ENCODE assay signal across 18 cellular contexts in the genomic region with DNA sequence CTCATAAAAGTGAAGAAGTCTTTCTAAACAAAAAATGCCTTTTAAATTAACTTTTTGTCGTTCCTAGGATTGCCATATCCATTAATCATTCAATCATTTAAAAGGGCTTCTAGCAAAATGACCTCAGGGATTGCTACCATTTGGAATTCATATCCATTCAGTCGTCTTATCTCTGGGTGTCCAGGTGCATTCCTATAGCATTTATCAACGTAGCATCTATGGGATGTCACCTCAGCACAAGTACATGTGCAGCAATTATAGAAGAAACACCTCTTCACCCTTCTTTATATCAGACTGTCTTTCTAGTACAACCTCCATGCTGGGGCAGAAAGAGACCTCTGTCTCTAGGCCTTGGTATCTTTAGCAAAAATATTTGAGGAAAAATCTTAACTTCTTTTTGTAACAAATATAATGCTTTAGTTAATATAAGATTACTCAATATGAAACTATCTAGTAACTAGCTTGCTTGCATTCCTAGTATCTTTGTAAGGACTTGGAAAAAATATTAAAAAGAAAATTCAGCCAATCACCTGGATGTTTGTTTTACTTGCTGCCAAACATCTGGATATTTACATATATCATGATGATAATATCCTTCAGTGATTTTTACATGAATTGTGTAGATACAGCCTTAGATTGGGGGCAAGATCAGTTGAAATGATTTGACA.
DNase-seq lines count a peak whose midpoint lies in the region; ATAC-seq, FAIRE-seq and TF ChIP-seq lines count a peak whose summit lies in the region.
"Had no signal": no experiment of that assay in that cellular context is flagged by ENCODE, and none has a peak within 500 bp of the region (broad histone marks: within the 10 kb centered on the region; RNA-seq: fewer than 3 reads in every experiment).

No MANE protein-coding gene starts in this region.

- H4K20me1 ChIP-seq in BLaER1 treated with 17β-estradiol and CSF1 and Interleukin-3, amounts not matched to agents 10 nM and 100 nM, result no peaks in the 10 kb centered on the region
- no peaks in the 10 kb centered on the region for H4K20me1 ChIP-seq in IMR-90 (ENCODE audit: insufficient read depth, low read length)
- no peaks in the 10 kb centered on the region for H4K20me1 ChIP-seq in endothelial cell of umbilical vein (replicated peaks; ENCODE audit: control insufficient read depth, extremely low read depth, insufficient read depth, low read length)

- no peaks in the 10 kb centered on the region for H3K27me3 ChIP-seq in BLaER1 treated with 17β-estradiol and CSF1 and Interleukin-3, amounts not matched to agents 10 nM and 100 nM
- H3K27me3 ChIP-seq in IMR-90 (ENCODE audit: control insufficient read depth, insufficient read depth, low read length), result no peaks in the 10 kb centered on the region
- H3K27me3 ChIP-seq in endothelial cell of umbilical vein (ENCODE audit: control insufficient read depth in 2 of 2, insufficient read depth in 2 of 2, low read length in 2 of 2), result no peaks in the 10 kb centered on the region
- H3K27me3 ChIP-seq in neuronal stem cell (ENCODE audit: control insufficient read depth in 3 of 3, insufficient read depth in 3 of 3, low read depth in 1 of 3, low read length in 3 of 3), result no peaks in the 10 kb centered on the region
- no peaks in the 10 kb centered on the region for H3K27me3 ChIP-seq in CD8-positive, alpha-beta memory T cell (ENCODE audit: insufficient read depth, low read length, poor library complexity, severe bottlenecking)
- H3K27me3 ChIP-seq: BE2C had no signal

- peak overlapping the region in 6 of 11 experiments; percentile 11 to 48 (median 40); a peak in 9 of 22 replicates for H3K4me2 ChIP-seq in BLaER1 treated with 17β-estradiol and CSF1 and Interleukin-3, amounts not matched to agents 10 nM and 100 nM
- H3K4me2 ChIP-seq in IMR-90 (ENCODE audit: low read depth, low read length), result no peak overlapping the region
- H3K4me2 ChIP-seq in endothelial cell of umbilical vein (ENCODE audit: insufficient read depth, low read length), result no peak overlapping the region
- H3K4me2 ChIP-seq in neuronal stem cell (ENCODE audit: insufficient read depth, low read length, poor library complexity, severe bottlenecking), result no peak overlapping the region

- H3K23ac ChIP-seq in IMR-90 (ENCODE audit: low read depth, low read length), result no peak overlapping the region
- H3K23ac ChIP-seq in neuronal stem cell (ENCODE audit: low read depth, low read length, poor library complexity), result no peak overlapping the region

- H3K79me2 ChIP-seq in endothelial cell of umbilical vein (ENCODE audit: control insufficient read depth, insufficient read depth, low read length), result no peaks in the 10 kb centered on the region

- H4K91ac ChIP-seq in IMR-90 (ENCODE audit: insufficient read depth, low read depth, low read length), result no peak overlapping the region
- no peak overlapping the region for H4K91ac ChIP-seq in neuronal stem cell (ENCODE audit: low read depth, low read length, poor library complexity)

- H3K36me3 Mint-ChIP-seq in CD8-positive, alpha-beta memory T cell, result no peaks in the 10 kb centered on the region
- no peaks in the 10 kb centered on the region for H3K36me3 Mint-ChIP-seq in chondrocyte (ENCODE audit: low read depth)
- H3K36me3 Mint-ChIP-seq: IgD-negative memory B cell had no signal

- H3K79me1 ChIP-seq in IMR-90 (ENCODE audit: low read depth in 1 of 2, low read length in 2 of 2), result no peaks in the 10 kb centered on the region
- H3K79me1 ChIP-seq in neuronal stem cell (ENCODE audit: low read depth, low read length), result no peaks in the 10 kb centered on the region

- H3K14ac ChIP-seq in IMR-90 (replicated peaks; ENCODE audit: low read depth, low read length) (no peak overlapping the region), neuronal stem cell (ENCODE audit: low read length) (no peak overlapping the region)

- BruUV-seq in IMR-90 (replicated peaks; lab: Mats Ljungman, UMichigan) (no TSS peak), endothelial cell of umbilical vein (replicated peaks; lab: Mats Ljungman, UMichigan) (no TSS peak)

- TF ChIP-seq RAD21 in IMR-90 (IDR thresholded peaks at IDR 0.05; ENCODE audit: low read length), result no peak

- peaks cover 0 to 3% (median 2%) of the 10 kb centered on the region in 5 donors for H3K9me3 Mint-ChIP-seq in CD8-positive, alpha-beta memory T cell
- H3K9me3 Mint-ChIP-seq in chondrocyte (ENCODE audit: low read depth), result no peaks in the 10 kb centered on the region
- H3K9me3 Mint-ChIP-seq: H9 had no signal

- no peak overlapping the region for H2BK12ac ChIP-seq in neuronal stem cell (ENCODE audit: low read length)

- TF ChIP-seq CTCF in IMR-90 (conservative IDR thresholded peaks at IDR 0.05; ENCODE audit: low read depth, low read length) (no peak), endothelial cell of umbilical vein (IDR thresholded peaks at IDR 0.05; ENCODE audit: extremely low read depth in 1 of 2, insufficient read depth in 1 of 2, low read depth in 1 of 2, low read length in 2 of 2) (no peak), chondrocyte (IDR thresholded peaks at IDR 0.05) (no peak)

- no peaks in the 10 kb centered on the region for H3K36me3 ChIP-seq in BLaER1 treated with 17β-estradiol and CSF1 and Interleukin-3, amounts not matched to agents 10 nM and 100 nM
- H3K36me3 ChIP-seq in IMR-90 (ENCODE audit: control insufficient read depth, insufficient read depth, low read length) (no peaks in the 10 kb centered on the region), endothelial cell of umbilical vein (ENCODE audit: control insufficient read depth in 2 of 2, extremely low read depth in 1 of 2, insufficient read depth in 2 of 2, low read length in 2 of 2) (no peaks in the 10 kb centered on the region), neuronal stem cell (replicated peaks in 1 of 2; ENCODE audit: control insufficient read depth in 2 of 2, insufficient read depth in 2 of 2, low read length in 2 of 2) (no peaks in the 10 kb centered on the region)
- H3K36me3 ChIP-seq in CD8-positive, alpha-beta memory T cell (ENCODE audit: insufficient read depth, low read length), result no peaks in the 10 kb centered on the region
- H3K36me3 ChIP-seq: BE2C had no signal

- no peak overlapping the region for H3K9ac ChIP-seq in BLaER1 treated with 17β-estradiol and CSF1 and Interleukin-3, amounts not matched to agents 10 nM and 100 nM
- H3K9ac ChIP-seq in IMR-90 (ENCODE audit: low read depth, low read length), result no peak overlapping the region
- no peak overlapping the region for H3K9ac ChIP-seq in endothelial cell of umbilical vein (replicated peaks; ENCODE audit: extremely low read depth, insufficient read depth, low read length)
- no peak overlapping the region for H3K9ac ChIP-seq in neuronal stem cell (ENCODE audit: low read depth, low read length, poor library complexity)

- H4K8ac ChIP-seq in IMR-90 (ENCODE audit: low read depth in 2 of 2, low read length in 2 of 2) (no peak overlapping the region; a peak in 1 of 4 replicates), neuronal stem cell (ENCODE audit: low read depth, low read length) (no peak overlapping the region)

- no peak overlapping the region for H3K27ac Mint-ChIP-seq in CD8-positive, alpha-beta memory T cell
- no peak overlapping the region for H3K27ac Mint-ChIP-seq in chondrocyte (ENCODE audit: unreplicated experiment)
- H3K27ac Mint-ChIP-seq: H9, IgD-negative memory B cell had no signal

- no peak overlapping the region for H2BK20ac ChIP-seq in IMR-90 (ENCODE audit: low read depth, low read length)

- H4K5ac ChIP-seq in IMR-90 (ENCODE audit: low read depth, low read length), result no peak overlapping the region; the same call in 1 of the 2 replicates

- H2BK5ac ChIP-seq in IMR-90 (ENCODE audit: low read depth, low read length, poor library complexity, severe bottlenecking) (peak overlapping the region; percentile 36), neuronal stem cell (ENCODE audit: low read length) (no peak overlapping the region)

- dilution Hi-C loops in IMR-90 (cut with HindIII; ENCODE audit: low sequenced_read_pairs, unreplicated experiment) (no loop called here), endothelial cell of umbilical vein (cut with MboI; ENCODE audit: extremely low pct_ligation_motif_present, low sequenced_read_pairs) (no loop called here)

- WGBS in IMR-90 (ENCODE audit: extremely low coverage in 2 of 2, insufficient read length in 1 of 2), 2 experiments, result no CpG with 5 or more reads among the region's 3 CpGs
- WGBS in neuronal stem cell (ENCODE audit: extremely low coverage in 2 of 2, insufficient read length in 2 of 2, insufficient replicate concordance in 1 of 2), 2 donors, result no CpG with 5 or more reads among the region's 3 CpGs

- no peak overlapping the region for H2BK15ac ChIP-seq in IMR-90 (ENCODE audit: low read depth, low read length)
- no peak overlapping the region for H2BK15ac ChIP-seq in neuronal stem cell (ENCODE audit: low read length)

- DNase-seq in IMR-90, result peak; percentile 42
- DNase-seq in endothelial cell of umbilical vein (ENCODE audit: low read depth, low spot score), result peak; percentile 15
- no peak for DNase-seq in neuronal stem cell (ENCODE audit: low spot score)
- DNase-seq in CD8-positive, alpha-beta memory T cell, result no peak
- no peak for DNase-seq in activated naive CD4-positive, alpha-beta T cell treated with anti-CD3 and anti-CD28 coated beads, Interleukin-2, amount 50 U/mL, for 16 hours
- DNase-seq in chondrocyte (ENCODE audit: low spot score), result no peak
- no peak for DNase-seq in NCI-H1105 (lab: John Stamatoyannopoulos, UW)
- DNase-seq: ACHN, DMS153, EL, H9, NCI-H1436, NCI-H2107, NCI-H774 had no signal

- in situ Hi-C loops in IMR-90 (cut with MboI; ENCODE audit: low sequenced_read_pairs), result no loop called here

- H3K4ac ChIP-seq in IMR-90 (ENCODE audit: low read depth, low read length) (no peak overlapping the region), neuronal stem cell (ENCODE audit: low read length) (no peak overlapping the region)

- H3K4me1 Mint-ChIP-seq in CD8-positive, alpha-beta memory T cell, result no peaks in the 10 kb centered on the region
- H3K4me1 Mint-ChIP-seq in chondrocyte (ENCODE audit: low read depth), result peaks cover 38% of the 10 kb centered on the region
- H3K4me1 Mint-ChIP-seq: IgD-negative memory B cell had no signal

- no peak overlapping the region for H3K56ac ChIP-seq in IMR-90 (ENCODE audit: extremely low read depth, insufficient read depth, low read length)

- CTCF ChIA-PET in IMR-90 (lab: Yijun Ruan, JAX) (interaction anchor here (0.5 to 1.7 kb wide), 2 partner anchors 9 to 246 kb away, joined by 5 to 6 read pairs; no protein-coding TSS in a partner anchor), endothelial cell of umbilical vein (lab: Charles Lee) (interaction anchor here (1.3 kb wide), 1 partner anchor 84 kb away, joined by 4 read pairs; no protein-coding TSS in a partner anchor)
- CTCF ChIA-PET in CD8-positive, alpha-beta memory T cell (lab: Charles Lee), result no interaction called here

- no peak overlapping the region for H3K27ac ChIP-seq in BLaER1 treated with 17β-estradiol and CSF1 and Interleukin-3, amounts not matched to agents 10 nM and 100 nM
- H3K27ac ChIP-seq in IMR-90 (ENCODE audit: insufficient read depth, low read length) (no peak overlapping the region), endothelial cell of umbilical vein (ENCODE audit: insufficient read depth, low read depth, low read length) (peak overlapping the region; percentile 39), neuronal stem cell (replicated peaks; ENCODE audit: low read length) (no peak overlapping the region)
- no peak overlapping the region for H3K27ac ChIP-seq in CD8-positive, alpha-beta memory T cell (ENCODE audit: low read depth, low read length)

- no peaks in the 10 kb centered on the region for H3K27me3 Mint-ChIP-seq in CD8-positive, alpha-beta memory T cell
- no peaks in the 10 kb centered on the region for H3K27me3 Mint-ChIP-seq in chondrocyte (ENCODE audit: low read depth)
- H3K27me3 Mint-ChIP-seq: IgD-negative memory B cell had no signal

- no peak overlapping the region for H2AFZ ChIP-seq in IMR-90 (replicated peaks; ENCODE audit: low read length, poor library complexity)
- no peak overlapping the region for H2AFZ ChIP-seq in endothelial cell of umbilical vein (ENCODE audit: low read depth, low read length)
- H2AFZ ChIP-seq in neuronal stem cell (ENCODE audit: low read length), result peak overlapping the region; percentile 65

- H3K9me1 ChIP-seq in IMR-90 (ENCODE audit: insufficient read depth, low read length), result no peaks in the 10 kb centered on the region
- H3K9me1 ChIP-seq in endothelial cell of umbilical vein (replicated peaks; ENCODE audit: control insufficient read depth, extremely low read depth, insufficient read depth, low read length), result no peaks in the 10 kb centered on the region

- no peak overlapping the region for H3K4me3 ChIP-seq in BLaER1 treated with 17β-estradiol and CSF1 and Interleukin-3, amounts not matched to agents 10 nM and 100 nM
- H3K4me3 ChIP-seq in IMR-90 (ENCODE audit: insufficient read depth, low read depth, low read length), result no peak overlapping the region
- no peak overlapping the region for H3K4me3 ChIP-seq in endothelial cell of umbilical vein (replicated peaks in 1 of 3; ENCODE audit: insufficient read depth in 1 of 3, low read depth in 1 of 3, low read length in 3 of 3)
- no peak overlapping the region for H3K4me3 ChIP-seq in neuronal stem cell (ENCODE audit: low read length in 2 of 2)
- H3K4me3 ChIP-seq in CD8-positive, alpha-beta memory T cell (ENCODE audit: low read length), result no peak overlapping the region

- peak; percentile 75 for ATAC-seq in IMR-90 (ENCODE audit: low read depth)
- ATAC-seq: Panc1 had no signal

- FAIRE-seq in endothelial cell of umbilical vein (lab: Jason Lieb, UNC), result no peak

- POLR2A ChIA-PET in IMR-90 (lab: Charles Lee; ENCODE audit: unreplicated experiment) (no interaction called here), endothelial cell of umbilical vein (lab: Charles Lee) (no interaction called here)
- POLR2A ChIA-PET in CD8-positive, alpha-beta memory T cell (lab: Charles Lee), result no interaction called here

- intact Hi-C loops in IMR-90 (cut with micrococcal nuclease) (no loop called here), endothelial cell of umbilical vein (cut with micrococcal nuclease) (loop anchor here (2.0 kb wide), 1 partner anchor 43 kb away; no protein-coding TSS in a partner anchor)

- H3K4me1 ChIP-seq in BLaER1 treated with 17β-estradiol and CSF1 and Interleukin-3, amounts not matched to agents 10 nM and 100 nM, result peaks cover 0 to 18% (median 7%) of the 10 kb centered on the region in 10 experiments; a peak in 12 of 20 replicates
- H3K4me1 ChIP-seq in IMR-90 (ENCODE audit: control insufficient read depth, insufficient read depth, low read length) (peaks cover 7% of the 10 kb centered on the region; the same call in 1 of the 2 replicates), endothelial cell of umbilical vein (ENCODE audit: control insufficient read depth, extremely low read depth, insufficient read depth, low read length) (peaks cover 21% of the 10 kb centered on the region), neuronal stem cell (ENCODE audit: control insufficient read depth in 2 of 2, insufficient read depth in 1 of 2, low read depth in 1 of 2, low read length in 2 of 2) (peaks cover 0 to 42% of the 10 kb centered on the region in 2 donors)
- no peaks in the 10 kb centered on the region for H3K4me1 ChIP-seq in CD8-positive, alpha-beta memory T cell (ENCODE audit: insufficient read depth, low read length)

- H2AK5ac ChIP-seq in IMR-90 (ENCODE audit: low read depth, low read length) (no peak overlapping the region), neuronal stem cell (ENCODE audit: low read depth, low read length) (no peak overlapping the region)

- peak overlapping the region; percentile 52; the same call in 1 of the 2 replicates for H3K18ac ChIP-seq in IMR-90 (ENCODE audit: low read depth, low read length)
- H3K18ac ChIP-seq in neuronal stem cell (ENCODE audit: low read length), result no peak overlapping the region

- no peak overlapping the region for H3K4me3 Mint-ChIP-seq in CD8-positive, alpha-beta memory T cell
- H3K4me3 Mint-ChIP-seq in chondrocyte (ENCODE audit: unreplicated experiment), result no peak overlapping the region
- H3K4me3 Mint-ChIP-seq: H9, IgD-negative memory B cell had no signal

- H2AK9ac ChIP-seq in IMR-90 (replicated peaks; ENCODE audit: low read depth, low read length, poor library complexity), result no peak overlapping the region

- no peaks in the 10 kb centered on the region for H3K9me3 ChIP-seq in BLaER1 treated with 17β-estradiol and CSF1 and Interleukin-3, amounts not matched to agents 10 nM and 100 nM (replicated peaks in 1 of 11)
- no peaks in the 10 kb centered on the region for H3K9me3 ChIP-seq in IMR-90 (ENCODE audit: control insufficient read depth, insufficient read depth, low read length)
- no peaks in the 10 kb centered on the region for H3K9me3 ChIP-seq in endothelial cell of umbilical vein (replicated peaks; ENCODE audit: control insufficient read depth, insufficient read depth, low read length)
- H3K9me3 ChIP-seq in neuronal stem cell (replicated peaks in 1 of 2; ENCODE audit: control insufficient read depth in 2 of 2, insufficient read depth in 1 of 2, low read depth in 1 of 2, low read length in 2 of 2), result no peaks in the 10 kb centered on the region
- H3K9me3 ChIP-seq in CD8-positive, alpha-beta memory T cell (ENCODE audit: low read length), result no peaks in the 10 kb centered on the region
- H3K9me3 ChIP-seq: BE2C had no signal

- TF ChIP-seq POLR2A in IMR-90 (IDR thresholded peaks at IDR 0.05; ENCODE audit: low read depth, low read length) (no peak), endothelial cell of umbilical vein (IDR thresholded peaks at IDR 0.05; ENCODE audit: low read depth, low read length) (no peak)

- H2BK120ac ChIP-seq in IMR-90 (ENCODE audit: low read depth, low read length) (peak overlapping the region; percentile 45; the same call in 1 of the 2 replicates), neuronal stem cell (ENCODE audit: low read depth, low read length) (no peak overlapping the region)

Comparison
In these comparisons a context has a peak if more than half of its experiments do, and no peak if none do; other contexts are left out.
1. H3K4me2 ChIP-seq: peak in BLaER1 treated with 17β-estradiol and CSF1 and Interleukin-3, amounts not matched to agents 10 nM and 100 nM (6 of 11); none in IMR-90 (single experiment), endothelial cell of umbilical vein (single experiment) and neuronal stem cell (single experiment).
2. DNase-seq: peak in IMR-90 (single experiment) and endothelial cell of umbilical vein (single experiment); none in neuronal stem cell (single experiment), CD8-positive, alpha-beta memory T cell (0 of 5), activated naive CD4-positive, alpha-beta T cell treated with anti-CD3 and anti-CD28 coated beads, Interleukin-2, amount 50 U/mL, for 16 hours (single experiment), chondrocyte (single experiment) and NCI-H1105 (single experiment).